23 cellular contexts compared by ENCODE assay signal in the genomic region with DNA sequence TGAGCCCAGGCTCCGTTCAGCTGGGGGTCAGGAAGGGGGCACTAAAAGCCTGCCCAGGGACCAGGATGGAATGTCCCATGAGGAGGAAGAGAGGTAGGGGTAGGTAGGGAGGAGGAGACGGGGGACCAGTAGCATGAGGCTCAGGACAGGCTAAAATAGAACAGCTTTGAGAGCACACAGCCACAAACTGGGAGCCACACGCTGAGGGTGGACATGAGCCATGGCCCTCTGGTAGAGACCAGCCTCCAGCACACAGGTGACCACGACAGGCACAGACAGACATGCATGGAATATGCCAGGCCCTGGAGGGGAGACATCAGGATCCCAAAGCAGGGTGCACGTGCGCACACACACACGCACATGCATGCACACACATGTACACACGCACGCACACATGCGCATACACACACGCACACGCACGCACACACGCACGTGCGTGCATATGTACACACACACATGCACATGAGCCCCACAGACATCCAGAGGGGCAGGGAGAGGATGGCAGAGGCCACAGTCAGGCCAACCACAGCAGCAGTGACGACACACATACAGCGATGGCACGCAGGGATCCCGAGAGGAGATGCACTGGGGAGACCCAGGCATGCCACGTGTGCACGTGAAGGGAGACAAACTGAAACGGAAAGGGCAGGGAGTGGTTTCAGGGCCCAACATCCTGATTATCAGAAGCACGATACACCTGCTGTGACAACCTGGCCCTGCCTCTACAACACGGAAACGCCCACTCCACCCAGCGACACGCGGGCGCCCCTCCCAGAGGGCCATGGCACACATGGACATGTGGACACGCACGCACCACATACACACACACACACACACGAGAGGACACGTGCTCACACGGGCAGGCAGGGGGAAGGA. TPM values are rescaled to one million over a fixed set of nuclear protein-coding genes. Genes with fewer than 3 reads are reported as not detected.
A peak's percentile ranks its signal among the peaks of the same experiment; 100 is the strongest.
DNase-seq lines count a peak whose midpoint lies in the region; ATAC-seq and TF ChIP-seq lines count a peak whose summit lies in the region.
"Had no signal": no experiment of that assay in that cellular context is flagged by ENCODE, and none has a peak within 500 bp of the region (broad histone marks: within the 10 kb centered on the region; RNA-seq: fewer than 3 reads in every experiment).

No MANE protein-coding gene starts in this region.

- no peaks in the 10 kb centered on the region for H3K27me3 ChIP-seq in heart right ventricle
- H3K27me3 ChIP-seq: pancreas had no signal

- peak in 2 of 8 donors; percentile 2 to 3 for ATAC-seq in heart right ventricle
- peak; percentile 69 for ATAC-seq in left colon
- no peak for ATAC-seq in GM19467 (IDR thresholded peaks at IDR 0.05; ENCODE audit: unreplicated experiment)
- ATAC-seq: stimulated activated memory B cell treated with anti-CD40 and anti-IgM and Interleukin-4, amounts not matched to agents 10 μg/mL and 1 μg/mL and 100 μg/mL, for 72 hours; T-cell had no signal

- no peaks in the 10 kb centered on the region for H3K9me3 Mint-ChIP-seq in type B pancreatic cell
- H3K9me3 Mint-ChIP-seq: activated CD4-positive, alpha-beta T cell treated with anti-CD3 and anti-CD28 coated beads, Interleukin-2, amount 10 ng/mL, durations not matched to agents 7 days and 5 days; activated T-helper 2 cell treated with anti-CD3 and anti-CD28 coated beads, Interferon-gamma antibody, Interleukin-2, Interleukin-4, amounts not matched to agents 10 μg/mL and 5 μg/mL and 100 μg/mL, durations not matched to agents 14 hours and 24 hours and 36 hours; brain; CD4-positive, alpha-beta T cell; naive B cell; stimulated activated memory B cell treated with anti-CD40 and anti-IgM and Interleukin-4, amounts not matched to agents 10 μg/mL and 1 μg/mL and 100 μg/mL, for 72 hours; T-cell had no signal

- TF ChIP-seq CTCF in heart right ventricle (IDR thresholded peaks at IDR 0.05): no peak
- no peak for TF ChIP-seq CTCF in type B pancreatic cell (conservative IDR thresholded peaks at IDR 0.05)

- H3K27ac Mint-ChIP-seq in type B pancreatic cell: peak overlapping the region; percentile 79
- H3K27ac Mint-ChIP-seq: activated CD4-positive, alpha-beta T cell treated with anti-CD3 and anti-CD28 coated beads, Interleukin-2, amount 10 ng/mL, durations not matched to agents 7 days and 5 days; activated T-helper 2 cell treated with anti-CD3 and anti-CD28 coated beads, Interferon-gamma antibody, Interleukin-2, Interleukin-4, amounts not matched to agents 10 μg/mL and 5 μg/mL and 100 μg/mL, durations not matched to agents 14 hours and 24 hours and 36 hours; CD4-positive, alpha-beta T cell; stimulated activated memory B cell treated with anti-CD40 and anti-IgM and Interleukin-4, amounts not matched to agents 10 μg/mL and 1 μg/mL and 100 μg/mL, for 72 hours; T-cell had no signal

- no peaks in the 10 kb centered on the region for H3K27me3 Mint-ChIP-seq in type B pancreatic cell
- H3K27me3 Mint-ChIP-seq: activated CD4-positive, alpha-beta T cell treated with anti-CD3 and anti-CD28 coated beads, Interleukin-2, amount 10 ng/mL, durations not matched to agents 7 days and 5 days had no signal

- H3K36me3 Mint-ChIP-seq in type B pancreatic cell: peaks cover 3% of the 10 kb centered on the region
- H3K36me3 Mint-ChIP-seq: brain; naive B cell; stimulated activated memory B cell treated with anti-CD40 and anti-IgM and Interleukin-4, amounts not matched to agents 10 μg/mL and 1 μg/mL and 100 μg/mL, for 72 hours; T-cell had no signal

- H3K4me3 Mint-ChIP-seq in type B pancreatic cell: no peak overlapping the region
- H3K4me3 Mint-ChIP-seq: activated CD4-positive, alpha-beta T cell treated with anti-CD3 and anti-CD28 coated beads, Interleukin-2, amount 10 ng/mL, durations not matched to agents 7 days and 5 days; CD4-positive, alpha-beta T cell; naive B cell; stimulated activated memory B cell treated with anti-CD40 and anti-IgM and Interleukin-4, amounts not matched to agents 10 μg/mL and 1 μg/mL and 100 μg/mL, for 72 hours; T-cell had no signal

- H3K4me3 ChIP-seq in heart right ventricle: no peak overlapping the region
- H3K4me3 ChIP-seq: pancreas, thoracic aorta had no signal

- no peaks in the 10 kb centered on the region for H3K9me3 ChIP-seq in heart right ventricle
- H3K9me3 ChIP-seq: pancreas, thoracic aorta had no signal

- H3K27ac ChIP-seq in heart right ventricle: peak overlapping the region in 7 of 10 donors; percentile 59 to 78 (median 72)
- H3K27ac ChIP-seq: pancreas, thoracic aorta had no signal

- H3K4me1 ChIP-seq in heart right ventricle: peaks cover 0 to 57% (median 20%) of the 10 kb centered on the region in 9 donors
- H3K4me1 ChIP-seq: pancreas had no signal

- DNase-seq in heart right ventricle (no peak), cardiac septum (ENCODE audit: low spot score) (no peak), SHP77 (lab: John Stamatoyannopoulos, UW) (peak; percentile 60 to 62), left colon (peak; percentile 77 to 86), type B pancreatic cell (ENCODE audit: extremely low spot score, unreplicated experiment) (no peak), dermis blood vessel endothelial cell (no peak), EL (no peak)
- DNase-seq: activated CD4-positive, alpha-beta T cell treated with anti-CD3 and anti-CD28 coated beads, Interleukin-2, amount 10 ng/mL, durations not matched to agents 7 days and 5 days; activated CD8-positive, alpha-beta memory T cell treated with anti-CD3 and anti-CD28 coated beads, Interleukin-2, amount 50 U/mL, for 4 hours; CD4-positive, alpha-beta T cell; naive B cell; NCI-H1930; NCI-H524 treated with DMSO at 0.1 percent for 48 hours; stimulated activated CD4-positive, alpha-beta T cell treated with anti-CD3 and anti-CD28 coated beads, Interleukin-1b, Interleukin-23, amount 100 ng/mL, for 48 hours; T-cell had no signal

- H3K36me3 ChIP-seq in heart right ventricle: no peaks in the 10 kb centered on the region
- H3K36me3 ChIP-seq: pancreas, thoracic aorta had no signal

- WGBS in heart right ventricle, 2 donors: 64 to 70% methylated on average over 35 of the region's 35 CpGs

- intact Hi-C loops in heart right ventricle (cut with DNase I) (loop anchor here in 3 of 10 donors (5.0 to 10.0 kb wide), 3 partner anchors 43 to 101 kb away; no protein-coding TSS in a partner anchor), cardiac septum (cut with DNase I) (no loop called here), left colon (cut with DNase I, micrococcal nuclease) (no loop called here)

- peaks cover 29% of the 10 kb centered on the region for H3K4me1 Mint-ChIP-seq in type B pancreatic cell (ENCODE audit: unreplicated experiment)
- H3K4me1 Mint-ChIP-seq: activated CD4-positive, alpha-beta T cell treated with anti-CD3 and anti-CD28 coated beads, Interleukin-2, amount 10 ng/mL, durations not matched to agents 7 days and 5 days; naive B cell; stimulated activated memory B cell treated with anti-CD40 and anti-IgM and Interleukin-4, amounts not matched to agents 10 μg/mL and 1 μg/mL and 100 μg/mL, for 72 hours; T-cell had no signal

RNA-seq across cellular contexts. Expression of a gene that starts 25.7 kb away (rescaled TPM):
- 1 to 10 TPM in 3 of 10 donors, under 1 TPM in 6, not detected in 1; 0.33 to 2.6 (median 0.70) TPM for total RNA-seq in heart right ventricle
- polyA plus RNA-seq in heart right ventricle: 1 to 10 TPM in 1 of 2 donors, under 1 TPM in 1; 0.59 to 2.6 TPM
- total RNA-seq in cardiac septum: 0.65 TPM
- under 1 TPM; 0.61 to 0.75 TPM for total RNA-seq in left colon
- 3.2 and 10.0 TPM in 2 replicates for total RNA-seq in type B pancreatic cell (ENCODE audit: low replicate concordance)
- not detected in 2 replicates for total RNA-seq in dermis blood vessel endothelial cell
- total RNA-seq: activated CD4-positive, alpha-beta T cell treated with anti-CD3 and anti-CD28 coated beads, Interleukin-2, amount 10 ng/mL, durations not matched to agents 7 days and 5 days; CD4-positive, alpha-beta T cell; lung microvascular endothelial cell; OCI-LY7 had no signal

RNA-seq across cellular contexts. Expression of a gene that starts 46.6 kb away (rescaled TPM):
- total RNA-seq in heart right ventricle (10 to 100 TPM; 11.5 to 26.1 (median 18.7) TPM), cardiac septum (9.3 TPM), left colon (10 to 100 TPM; 18.6 to 24.1 TPM), type B pancreatic cell (ENCODE audit: low replicate concordance) (26.5 and 37.5 TPM in 2 replicates), dermis blood vessel endothelial cell (0.51 and 3.0 TPM in 2 replicates)
- polyA plus RNA-seq in heart right ventricle: 10 to 100 TPM; 17.1 to 19.4 TPM
- total RNA-seq: activated CD4-positive, alpha-beta T cell treated with anti-CD3 and anti-CD28 coated beads, Interleukin-2, amount 10 ng/mL, durations not matched to agents 7 days and 5 days; CD4-positive, alpha-beta T cell; OCI-LY7 had no signal

Comparison
In these comparisons a context has a peak if more than half of its experiments do, and no peak if none do; other contexts are left out.
1. DNase-seq: peak in SHP77 (2 of 2) and left colon (2 of 2); none in heart right ventricle (0 of 2), cardiac septum (single experiment), type B pancreatic cell (single experiment), dermis blood vessel endothelial cell (single experiment) and EL (single experiment).